ENCODE assay signal across 26 cellular contexts in the genomic region with DNA sequence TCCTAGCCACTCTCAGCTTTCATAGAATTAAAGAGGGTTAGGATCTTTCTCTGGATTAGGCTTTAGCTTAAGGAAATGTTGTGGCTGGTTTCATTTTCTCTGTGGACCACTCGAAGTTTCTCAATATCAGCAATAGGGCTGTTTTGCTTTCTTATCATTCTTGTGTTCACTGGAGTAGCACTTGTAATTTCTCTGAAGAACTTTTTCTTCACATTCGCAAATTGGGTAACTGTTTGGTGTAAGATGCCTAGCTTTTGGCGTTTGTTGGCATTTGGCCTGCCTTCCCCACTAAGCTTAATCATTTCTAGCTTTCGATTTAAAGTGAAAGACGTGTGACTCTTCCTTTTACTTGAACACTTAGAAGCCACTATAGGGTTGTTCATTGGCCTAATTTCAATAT.
"Had no signal": no experiment of that assay in that cellular context is flagged by ENCODE, and none has a peak within 500 bp of the region (broad histone marks: within the 10 kb centered on the region; RNA-seq: fewer than 3 reads in every experiment).

No MANE protein-coding gene starts in this region.

- H3K27ac ChIP-seq: PC-9, Peyer's patch, SJCRH30 had no signal

- ATAC-seq: HepG2, Right ventricle myocardium inferior, SK-N-SH treated with all-trans-retinoic acid at 6 μM for 48 hours had no signal

- H3K4me2 ChIP-seq: PC-9 had no signal

- H3K4me3 ChIP-seq: MG63, PC-9, Peyer's patch, SJCRH30 had no signal

- H3K4me1 ChIP-seq: Peyer's patch, SJCRH30 had no signal

- H3K27me3 ChIP-seq: Peyer's patch had no signal

- H2AFZ ChIP-seq: PC-9 had no signal

- H3K9me3 ChIP-seq: MG63, Peyer's patch, SJCRH30 had no signal

- H3K36me3 ChIP-seq: MG63, Peyer's patch, SJCRH30 had no signal

- DNase-seq: IMR-90; Karpas-422; KG1; MG63; NCI-H1092; NCI-H1105 treated with DMSO at 0.1 percent for 48 hours; NCI-H1417 treated with DMSO at 0.1 percent for 48 hours; NCI-H146; NCI-H1694 treated with DMSO at 0.1 percent for 48 hours; NCI-H1930; NCI-H2081; NCI-H2107; NCI-H2227 treated with DMSO at 0.1 percent for 48 hours; NCI-H524; NCI-H69; NCI-H774; NK-92 treated with Interleukin-12 subunit alpha and Interleukin-12 subunit beta, amount 100 ng/mL, for 24 hours; OCI-M1; PC-9; Peyer's patch; SHP77 treated with DMSO at 0.1 percent for 48 hours; SJCRH30; T-helper 1 cell had no signal
